In genomic region chr11:13335319-13335718, GRCh38 we compare ENCODE assay signal across 8 cellular contexts. TPM values are rescaled to one million over a fixed set of nuclear protein-coding genes. Genes with fewer than 3 reads are reported as not detected.
A peak's percentile ranks its signal among the peaks of the same experiment; 100 is the strongest.
DNase-seq lines count a peak whose midpoint lies in the region; ATAC-seq and TF ChIP-seq lines count a peak whose summit lies in the region.

No MANE protein-coding gene starts in this region.

- H3K9ac ChIP-seq in Karpas-422 (ENCODE audit: low read length) = no peak overlapping the region

- no peaks in the 10 kb centered on the region for H3K9me3 ChIP-seq in CD4-positive, CD25-positive, alpha-beta regulatory T cell (ENCODE audit: control insufficient read depth in 2 of 2, low read length in 2 of 2)
- no peaks in the 10 kb centered on the region for H3K9me3 ChIP-seq in Karpas-422 (ENCODE audit: low read length)
- no peaks in the 10 kb centered on the region for H3K9me3 ChIP-seq in uterus

- H3K27me3 Mint-ChIP-seq in CD4-positive, CD25-positive, alpha-beta regulatory T cell = no peaks in the 10 kb centered on the region
- no peaks in the 10 kb centered on the region for H3K27me3 Mint-ChIP-seq in activated T-helper 1 cell treated with anti-CD3 and anti-CD28 coated beads, Interleukin-12 subunit alpha, Interleukin-12 subunit beta, Interleukin-2, Interleukin-4 antibody, amounts not matched to agents 30 ng/mL and 10 ng/mL and 1 ng/mL, durations not matched to agents 14 hours and 24 hours and 36 hours (ENCODE audit: insufficient read depth)
- H3K27me3 Mint-ChIP-seq in progenitor cell of endocrine pancreas = peaks cover 1% of the 10 kb centered on the region

- no peaks in the 10 kb centered on the region for H4K20me1 ChIP-seq in Karpas-422 (ENCODE audit: insufficient read depth, low read depth, low read length)

- H3K4me1 ChIP-seq in CD4-positive, CD25-positive, alpha-beta regulatory T cell (ENCODE audit: control insufficient read depth, insufficient read depth, low read length, poor library complexity, severe bottlenecking) = peaks cover 49% of the 10 kb centered on the region
- H3K4me1 ChIP-seq in Karpas-422 (ENCODE audit: low read length) = no peaks in the 10 kb centered on the region
- H3K4me1 ChIP-seq in uterus = no peaks in the 10 kb centered on the region

- peak; percentile 52 to 76 (median 69) for DNase-seq in CD4-positive, CD25-positive, alpha-beta regulatory T cell
- peak; percentile 79 for DNase-seq in Karpas-422
- DNase-seq in RWPE1 (ENCODE audit: low spot score) = peak; percentile 55
- DNase-seq in activated T-helper 1 cell treated with anti-CD3 and anti-CD28 coated beads, Interleukin-12 subunit alpha, Interleukin-12 subunit beta, Interleukin-2, Interleukin-4 antibody, amounts not matched to agents 30 ng/mL and 10 ng/mL and 1 ng/mL, durations not matched to agents 14 hours and 24 hours and 36 hours (ENCODE audit: low spot score) = peak; percentile 58
- DNase-seq in foreskin melanocyte = peak; percentile 50
- DNase-seq in progenitor cell of endocrine pancreas (ENCODE audit: low spot score, unreplicated experiment) = peak; percentile 29
- DNase-seq in uterus = peak; percentile 58 to 59

- POLR2A ChIA-PET in RWPE1 (lab: Yijun Ruan, JAX; ENCODE audit: low non-redundant PET) = no interaction called here

- no peak overlapping the region for H3K4me2 ChIP-seq in Karpas-422 (ENCODE audit: low read depth, low read length, poor library complexity, severe bottlenecking)

- H3K27ac Mint-ChIP-seq in CD4-positive, CD25-positive, alpha-beta regulatory T cell = peak overlapping the region; percentile 0 to 87 (median 4)
- peak overlapping the region; percentile 25 for H3K27ac Mint-ChIP-seq in activated T-helper 1 cell treated with anti-CD3 and anti-CD28 coated beads, Interleukin-12 subunit alpha, Interleukin-12 subunit beta, Interleukin-2, Interleukin-4 antibody, amounts not matched to agents 30 ng/mL and 10 ng/mL and 1 ng/mL, durations not matched to agents 14 hours and 24 hours and 36 hours
- H3K27ac Mint-ChIP-seq in progenitor cell of endocrine pancreas = no peak overlapping the region

- no peak overlapping the region for H3K4me3 Mint-ChIP-seq in CD4-positive, CD25-positive, alpha-beta regulatory T cell
- no peak overlapping the region for H3K4me3 Mint-ChIP-seq in activated T-helper 1 cell treated with anti-CD3 and anti-CD28 coated beads, Interleukin-12 subunit alpha, Interleukin-12 subunit beta, Interleukin-2, Interleukin-4 antibody, amounts not matched to agents 30 ng/mL and 10 ng/mL and 1 ng/mL, durations not matched to agents 14 hours and 24 hours and 36 hours
- no peak overlapping the region for H3K4me3 Mint-ChIP-seq in progenitor cell of endocrine pancreas (ENCODE audit: low read depth)

- H3K36me3 ChIP-seq in CD4-positive, CD25-positive, alpha-beta regulatory T cell (ENCODE audit: control insufficient read depth, insufficient read depth, low read length) = peaks cover under 1% of the 10 kb centered on the region
- H3K36me3 ChIP-seq in Karpas-422 (ENCODE audit: insufficient read depth, low read length) = no peaks in the 10 kb centered on the region
- no peaks in the 10 kb centered on the region for H3K36me3 ChIP-seq in uterus

- no peaks in the 10 kb centered on the region for H3K79me2 ChIP-seq in Karpas-422 (ENCODE audit: low read length)

- H3K9me2 ChIP-seq in Karpas-422 (replicated peaks; ENCODE audit: insufficient read depth, low read length) = no peaks in the 10 kb centered on the region

- no peak for TF ChIP-seq POLR2A in uterus (IDR thresholded peaks at IDR 0.05)

- CTCF ChIA-PET in RWPE1 (lab: Yijun Ruan, JAX) = interaction anchor here (0.6 to 3.1 kb wide), 9 partner anchors 9 to 372 kb away, joined by 3 to 14 read pairs (median 4); no protein-coding TSS in a partner anchor

- H3K27ac ChIP-seq in CD4-positive, CD25-positive, alpha-beta regulatory T cell (ENCODE audit: insufficient read depth, low read length, poor library complexity, severe bottlenecking) = no peak overlapping the region
- H3K27ac ChIP-seq in Karpas-422 (ENCODE audit: low read length) = no peak overlapping the region
- H3K27ac ChIP-seq in RWPE1 = no peak overlapping the region
- H3K27ac ChIP-seq in uterus = no peak overlapping the region

- no peaks in the 10 kb centered on the region for H3K36me3 Mint-ChIP-seq in CD4-positive, CD25-positive, alpha-beta regulatory T cell
- H3K36me3 Mint-ChIP-seq in activated T-helper 1 cell treated with anti-CD3 and anti-CD28 coated beads, Interleukin-12 subunit alpha, Interleukin-12 subunit beta, Interleukin-2, Interleukin-4 antibody, amounts not matched to agents 30 ng/mL and 10 ng/mL and 1 ng/mL, durations not matched to agents 14 hours and 24 hours and 36 hours (ENCODE audit: low read depth) = peaks cover 3% of the 10 kb centered on the region
- H3K36me3 Mint-ChIP-seq in progenitor cell of endocrine pancreas (ENCODE audit: insufficient read depth) = no peaks in the 10 kb centered on the region

- ATAC-seq in CD4-positive, CD25-positive, alpha-beta regulatory T cell (ENCODE audit: low read depth in 2 of 2) = peak; percentile 47 to 63
- ATAC-seq in GM21360 (IDR thresholded peaks at IDR 0.05; ENCODE audit: unreplicated experiment) = peak; percentile 35

- no peaks in the 10 kb centered on the region for H3K9me3 Mint-ChIP-seq in CD4-positive, CD25-positive, alpha-beta regulatory T cell
- H3K9me3 Mint-ChIP-seq in activated T-helper 1 cell treated with anti-CD3 and anti-CD28 coated beads, Interleukin-12 subunit alpha, Interleukin-12 subunit beta, Interleukin-2, Interleukin-4 antibody, amounts not matched to agents 30 ng/mL and 10 ng/mL and 1 ng/mL, durations not matched to agents 14 hours and 24 hours and 36 hours = no peaks in the 10 kb centered on the region
- no peaks in the 10 kb centered on the region for H3K9me3 Mint-ChIP-seq in progenitor cell of endocrine pancreas (ENCODE audit: low read depth)

- H3K27me3 ChIP-seq in CD4-positive, CD25-positive, alpha-beta regulatory T cell (ENCODE audit: control insufficient read depth, insufficient read depth, low read length) = no peaks in the 10 kb centered on the region
- H3K27me3 ChIP-seq in Karpas-422 (ENCODE audit: low read length) (no peaks in the 10 kb centered on the region), uterus (no peaks in the 10 kb centered on the region)

- TF ChIP-seq CTCF in RWPE1 (conservative IDR thresholded peaks at IDR 0.05; ENCODE audit: low read depth) (peak; percentile 72), progenitor cell of endocrine pancreas (IDR thresholded peaks at IDR 0.05; ENCODE audit: unreplicated experiment) (peak; percentile 80), uterus (IDR thresholded peaks at IDR 0.05) (peak; percentile 43 to 66 (median 62))

- H2AFZ ChIP-seq in Karpas-422 (ENCODE audit: low read length) = no peak overlapping the region

- H3K4me3 ChIP-seq in CD4-positive, CD25-positive, alpha-beta regulatory T cell (ENCODE audit: low read depth, low read length) = no peak overlapping the region
- H3K4me3 ChIP-seq in Karpas-422 (ENCODE audit: low read length) (no peak overlapping the region), uterus (no peak overlapping the region)

- peaks cover 32 to 87% (median 59%) of the 10 kb centered on the region in 4 donors for H3K4me1 Mint-ChIP-seq in CD4-positive, CD25-positive, alpha-beta regulatory T cell
- peaks cover 56% of the 10 kb centered on the region for H3K4me1 Mint-ChIP-seq in activated T-helper 1 cell treated with anti-CD3 and anti-CD28 coated beads, Interleukin-12 subunit alpha, Interleukin-12 subunit beta, Interleukin-2, Interleukin-4 antibody, amounts not matched to agents 30 ng/mL and 10 ng/mL and 1 ng/mL, durations not matched to agents 14 hours and 24 hours and 36 hours (ENCODE audit: low read depth)
- peaks cover 7% of the 10 kb centered on the region for H3K4me1 Mint-ChIP-seq in progenitor cell of endocrine pancreas (ENCODE audit: low read depth)

- intact Hi-C loops in activated T-helper 1 cell treated with anti-CD3 and anti-CD28 coated beads, Interleukin-12 subunit alpha, Interleukin-12 subunit beta, Interleukin-2, Interleukin-4 antibody, amounts not matched to agents 30 ng/mL and 10 ng/mL and 1 ng/mL, durations not matched to agents 14 hours and 24 hours and 36 hours (cut with micrococcal nuclease) = loop anchor here (1.0 to 5.0 kb wide), 6 partner anchors 9 to 1782 kb away; partner anchors contain the start of gene BTBD10
- intact Hi-C loops in uterus (cut with DNase I; ENCODE audit: low total_unique reads) = no loop called here

RNA-seq across cellular contexts. Expression of gene BMAL1, which starts 57.7 kb away (rescaled TPM):
- total RNA-seq in CD4-positive, CD25-positive, alpha-beta regulatory T cell = 104 TPM
- 10 to 100 TPM; 16.3 to 21.3 (median 19.4) TPM for polyA plus RNA-seq in CD4-positive, CD25-positive, alpha-beta regulatory T cell
- total RNA-seq in Karpas-422 (2014; rRNA removed; shearing (Covaris generic); ENCODE audit: low replicate concordance) = not detected in 2 replicates
- 33.6 and 33.7 TPM in 2 replicates for total RNA-seq in activated T-helper 1 cell treated with anti-CD3 and anti-CD28 coated beads, Interleukin-12 subunit alpha, Interleukin-12 subunit beta, Interleukin-2, Interleukin-4 antibody, amounts not matched to agents 30 ng/mL and 10 ng/mL and 1 ng/mL, durations not matched to agents 14 hours and 24 hours and 36 hours
- total RNA-seq in progenitor cell of endocrine pancreas = 7.0 and 8.6 TPM in 2 replicates
- 100 to 1,000 TPM in 1 of 4 donors, 10 to 100 TPM in 3; 15.8 to 125 (median 24.4) TPM for total RNA-seq in uterus

Comparison
In these comparisons a context has a peak if more than half of its experiments do, and no peak if none do; other contexts are left out.
1. DNase-seq: peak in every context shown above with its lines; median percentile 79 in Karpas-422; 69 in CD4-positive, CD25-positive, alpha-beta regulatory T cell; 58 in uterus; 58 in activated T-helper 1 cell treated with anti-CD3 and anti-CD28 coated beads, Interleukin-12 subunit alpha, Interleukin-12 subunit beta, Interleukin-2, Interleukin-4 antibody, amounts not matched to agents 30 ng/mL and 10 ng/mL and 1 ng/mL, durations not matched to agents 14 hours and 24 hours and 36 hours; 55 in RWPE1; 50 in foreskin melanocyte; 29 in progenitor cell of endocrine pancreas.